Comparison of ENCODE assay signal across 30 cellular contexts in genomic region chr5:45697211-45697610, GRCh38. TPM values are rescaled to one million over a fixed set of nuclear protein-coding genes. Genes with fewer than 3 reads are reported as not detected.
"Had no signal": no experiment of that assay in that cellular context is flagged by ENCODE, and none has a peak within 500 bp of the region (broad histone marks: within the 10 kb centered on the region; RNA-seq: fewer than 3 reads in every experiment).

No MANE protein-coding gene starts in this region.

- DNase-seq: activated CD4-positive, alpha-beta memory T cell treated with anti-CD3 and anti-CD28 coated beads for 36 hours; activated CD4-positive, alpha-beta T cell treated with anti-CD3 and anti-CD28 coated beads, Interleukin-2, amount 10 ng/mL, durations not matched to agents 7 days and 5 days; activated CD4-positive, CD25-positive, alpha-beta regulatory T cell; activated gamma-delta T cell treated with Interleukin-2 at 50 U/mL for 16 hours; activated naive CD4-positive, alpha-beta T cell treated with anti-CD3 and anti-CD28 coated beads, Interleukin-2, amount 10 ng/mL, durations not matched to agents 7 days and 5 days; activated naive CD8-positive, alpha-beta T cell treated with anti-CD3 and anti-CD28 coated beads, Interleukin-2, amount 10 ng/mL, durations not matched to agents 7 days and 5 days; activated T-cell treated with anti-CD3 and anti-CD28 coated beads for 4 hours; activated T-cell treated with anti-CD3 and anti-CD28 coated beads, Interleukin-2, amount 50 U/mL, for 48 hours; adrenal gland; aorta; central memory CD4-positive, alpha-beta T cell; IMR-90; Kasumi-1; KBM-7; NCI-H1105 treated with DMSO at 0.1 percent for 48 hours; NCI-H1436 treated with DMSO at 0.1 percent for 48 hours; NCI-H187; NCI-H2081; NCI-H226; NCI-H510A treated with DMSO at 0.1 percent for 48 hours; NCI-H774; Peyer's patch; SHP77 treated with DMSO at 0.1 percent for 48 hours; T-cell; T-helper 2 cell; T1000 had no signal

- H3K9me3 ChIP-seq: adrenal gland, Peyer's patch had no signal

- H3K36me3 ChIP-seq: adrenal gland, Peyer's patch had no signal

- H3K9me3 Mint-ChIP-seq: activated naive CD4-positive, alpha-beta T cell treated with anti-CD3 and anti-CD28 coated beads, Interleukin-2, amount 10 ng/mL, durations not matched to agents 7 days and 5 days had no signal

- H3K4me3 Mint-ChIP-seq: activated CD4-positive, alpha-beta memory T cell treated with anti-CD3 and anti-CD28 coated beads for 36 hours; activated CD4-positive, alpha-beta T cell treated with anti-CD3 and anti-CD28 coated beads, Interleukin-2, amount 10 ng/mL, durations not matched to agents 7 days and 5 days; activated naive CD4-positive, alpha-beta T cell treated with anti-CD3 and anti-CD28 coated beads, Interleukin-2, amount 10 ng/mL, durations not matched to agents 7 days and 5 days; activated naive CD8-positive, alpha-beta T cell treated with anti-CD3 and anti-CD28 coated beads, Interleukin-2, amount 10 ng/mL, durations not matched to agents 7 days and 5 days; T-cell had no signal

- H3K4me1 Mint-ChIP-seq: activated naive CD4-positive, alpha-beta T cell treated with anti-CD3 and anti-CD28 coated beads, Interleukin-2, amount 10 ng/mL, durations not matched to agents 7 days and 5 days had no signal

- ATAC-seq: T-cell had no signal

- H3K4me3 ChIP-seq: adrenal gland, Peyer's patch had no signal

- H3K27ac ChIP-seq: adrenal gland, Peyer's patch had no signal

- H3K36me3 Mint-ChIP-seq: activated naive CD4-positive, alpha-beta T cell treated with anti-CD3 and anti-CD28 coated beads, Interleukin-2, amount 10 ng/mL, durations not matched to agents 7 days and 5 days; activated naive CD8-positive, alpha-beta T cell treated with anti-CD3 and anti-CD28 coated beads, Interleukin-2, amount 10 ng/mL, durations not matched to agents 7 days and 5 days; T-cell had no signal

- H3K27ac Mint-ChIP-seq: activated CD4-positive, alpha-beta memory T cell treated with anti-CD3 and anti-CD28 coated beads for 36 hours; activated CD4-positive, alpha-beta T cell treated with anti-CD3 and anti-CD28 coated beads, Interleukin-2, amount 10 ng/mL, durations not matched to agents 7 days and 5 days; activated naive CD4-positive, alpha-beta T cell treated with anti-CD3 and anti-CD28 coated beads, Interleukin-2, amount 10 ng/mL, durations not matched to agents 7 days and 5 days; activated naive CD8-positive, alpha-beta T cell treated with anti-CD3 and anti-CD28 coated beads, Interleukin-2, amount 10 ng/mL, durations not matched to agents 7 days and 5 days; activated T-helper 2 cell treated with anti-CD3 and anti-CD28 coated beads, Interferon-gamma antibody, Interleukin-2, Interleukin-4, amounts not matched to agents 10 μg/mL and 5 μg/mL and 100 μg/mL, durations not matched to agents 14 hours and 24 hours and 36 hours; T-cell had no signal

RNA-seq across cellular contexts. Expression of gene HCN1, which starts 1.0 kb away (rescaled TPM):
- total RNA-seq: activated CD4-positive, alpha-beta memory T cell treated with anti-CD3 and anti-CD28 coated beads for 36 hours; activated CD4-positive, alpha-beta T cell treated with anti-CD3 and anti-CD28 coated beads, Interleukin-2, amount 10 ng/mL, durations not matched to agents 7 days and 5 days; activated CD8-positive, alpha-beta memory T cell treated with anti-CD3 and anti-CD28 coated beads for 36 hours; activated naive CD8-positive, alpha-beta T cell treated with anti-CD3 and anti-CD28 coated beads, Interleukin-2, amount 10 ng/mL, durations not matched to agents 7 days and 5 days; activated T-helper 2 cell treated with anti-CD3 and anti-CD28 coated beads, Interferon-gamma antibody, Interleukin-2, Interleukin-4, amounts not matched to agents 10 μg/mL and 5 μg/mL and 100 μg/mL, durations not matched to agents 14 hours and 24 hours and 36 hours; bronchial epithelial cell; chondrocyte; IMR-90; Peyer's patch; T-cell had no signal
